In genomic region chr3:10291139-10291500, GRCh38 we compare ENCODE assay signal across 16 cellular contexts. TPM values are rescaled to one million over a fixed set of nuclear protein-coding genes. Genes with fewer than 3 reads are reported as not detected.
DNase-seq lines count a peak whose midpoint lies in the region; ATAC-seq and TF ChIP-seq lines count a peak whose summit lies in the region.
"Had no signal": no experiment of that assay in that cellular context is flagged by ENCODE, and none has a peak within 500 bp of the region (broad histone marks: within the 10 kb centered on the region; RNA-seq: fewer than 3 reads in every experiment).

No MANE protein-coding gene starts in this region.

- peak overlapping the region in 10 of 11 experiments; percentile 14 to 94 (median 88); a peak in 17 of 22 replicates for H3K27ac ChIP-seq in BLaER1 treated with 17β-estradiol and CSF1 and Interleukin-3, amounts not matched to agents 10 nM and 100 nM

- no peaks in the 10 kb centered on the region for H3K27me3 ChIP-seq in BLaER1 treated with 17β-estradiol and CSF1 and Interleukin-3, amounts not matched to agents 10 nM and 100 nM

- no peak overlapping the region for H3K4me3 Mint-ChIP-seq in T-helper 1 cell treated with Interleukin-12 subunit alpha and Interleukin-12 subunit beta and Interleukin-4 antibody, amounts not matched to agents 30 μg/mL and 1 μg/mL, for 36 hours
- H3K4me3 Mint-ChIP-seq in activated T-helper 17 cell treated with anti-CD3 and anti-CD28 coated beads, Interleukin-2, amount 50 U/mL, for 72 hours = no peak overlapping the region
- H3K4me3 Mint-ChIP-seq in progenitor cell of endocrine pancreas (ENCODE audit: low read depth) = no peak overlapping the region

- H3K36me3 Mint-ChIP-seq in T-helper 1 cell treated with Interleukin-12 subunit alpha and Interleukin-12 subunit beta and Interleukin-4 antibody, amounts not matched to agents 30 μg/mL and 1 μg/mL, for 36 hours (ENCODE audit: low read depth) = peaks cover 42% of the 10 kb centered on the region
- H3K36me3 Mint-ChIP-seq in activated T-helper 17 cell treated with anti-CD3 and anti-CD28 coated beads, Interleukin-2, amount 50 U/mL, for 72 hours (ENCODE audit: low read depth) = peaks cover 88% of the 10 kb centered on the region
- peaks cover 14% of the 10 kb centered on the region for H3K36me3 Mint-ChIP-seq in progenitor cell of endocrine pancreas (ENCODE audit: insufficient read depth)

- no peak for TF ChIP-seq CTCF in progenitor cell of endocrine pancreas (IDR thresholded peaks at IDR 0.05; ENCODE audit: unreplicated experiment)

- DNase-seq in T-helper 1 cell (no peak), progenitor cell of endocrine pancreas (ENCODE audit: low spot score, unreplicated experiment) (no peak), NCI-H510A (lab: John Stamatoyannopoulos, UW) (no peak), HPDE6-E6E7 (ENCODE audit: extremely low spot score) (no peak)
- DNase-seq: DMS79, GOT3, NCI-H1092 treated with DMSO at 0.1 percent for 48 hours, NCI-H146, NCI-H2029 treated with DMSO at 0.1 percent for 48 hours, NCI-H510A treated with DMSO at 0.1 percent for 48 hours, NCI-H774, SHP77 treated with DMSO at 0.1 percent for 48 hours had no signal

- H3K27me3 Mint-ChIP-seq in T-helper 1 cell treated with Interleukin-12 subunit alpha and Interleukin-12 subunit beta and Interleukin-4 antibody, amounts not matched to agents 30 μg/mL and 1 μg/mL, for 36 hours (ENCODE audit: low read depth) = no peaks in the 10 kb centered on the region
- H3K27me3 Mint-ChIP-seq in activated T-helper 17 cell treated with anti-CD3 and anti-CD28 coated beads, Interleukin-2, amount 50 U/mL, for 72 hours = no peaks in the 10 kb centered on the region
- no peaks in the 10 kb centered on the region for H3K27me3 Mint-ChIP-seq in progenitor cell of endocrine pancreas

- peaks cover 62 to 94% (median 88%) of the 10 kb centered on the region in 10 experiments for H3K4me1 ChIP-seq in BLaER1 treated with 17β-estradiol and CSF1 and Interleukin-3, amounts not matched to agents 10 nM and 100 nM

- ATAC-seq in activated T-helper 17 cell treated with anti-CD3 and anti-CD28 coated beads, Interleukin-2, amount 50 U/mL, for 72 hours (replicated peaks) = no peak
- ATAC-seq: HCT116 had no signal

- peak overlapping the region in 3 of 10 experiments; percentile 13 to 65 (median 55); a peak in 3 of 20 replicates for H3K4me3 ChIP-seq in BLaER1 treated with 17β-estradiol and CSF1 and Interleukin-3, amounts not matched to agents 10 nM and 100 nM

- peaks cover 0 to 11% (median 0%) of the 10 kb centered on the region in 11 experiments; a peak in 3 of 22 replicates for H4K20me1 ChIP-seq in BLaER1 treated with 17β-estradiol and CSF1 and Interleukin-3, amounts not matched to agents 10 nM and 100 nM

- H3K9me3 Mint-ChIP-seq in T-helper 1 cell treated with Interleukin-12 subunit alpha and Interleukin-12 subunit beta and Interleukin-4 antibody, amounts not matched to agents 30 μg/mL and 1 μg/mL, for 36 hours = no peaks in the 10 kb centered on the region
- H3K9me3 Mint-ChIP-seq in activated T-helper 17 cell treated with anti-CD3 and anti-CD28 coated beads, Interleukin-2, amount 50 U/mL, for 72 hours = no peaks in the 10 kb centered on the region
- no peaks in the 10 kb centered on the region for H3K9me3 Mint-ChIP-seq in progenitor cell of endocrine pancreas (ENCODE audit: low read depth)

- peak overlapping the region; percentile 59 for H3K27ac Mint-ChIP-seq in T-helper 1 cell treated with Interleukin-12 subunit alpha and Interleukin-12 subunit beta and Interleukin-4 antibody, amounts not matched to agents 30 μg/mL and 1 μg/mL, for 36 hours
- H3K27ac Mint-ChIP-seq in activated T-helper 17 cell treated with anti-CD3 and anti-CD28 coated beads, Interleukin-2, amount 50 U/mL, for 72 hours = peak overlapping the region; percentile 73
- peak overlapping the region; percentile 92 for H3K27ac Mint-ChIP-seq in progenitor cell of endocrine pancreas

- H3K4me2 ChIP-seq in BLaER1 treated with 17β-estradiol and CSF1 and Interleukin-3, amounts not matched to agents 10 nM and 100 nM = peak overlapping the region; percentile 82 to 98 (median 91)

- H3K36me3 ChIP-seq in BLaER1 treated with 17β-estradiol and CSF1 and Interleukin-3, amounts not matched to agents 10 nM and 100 nM = peaks cover 44 to 75% (median 63%) of the 10 kb centered on the region in 11 experiments

- peaks cover 13% of the 10 kb centered on the region for H3K4me1 Mint-ChIP-seq in T-helper 1 cell treated with Interleukin-12 subunit alpha and Interleukin-12 subunit beta and Interleukin-4 antibody, amounts not matched to agents 30 μg/mL and 1 μg/mL, for 36 hours (ENCODE audit: low read depth)
- H3K4me1 Mint-ChIP-seq in activated T-helper 17 cell treated with anti-CD3 and anti-CD28 coated beads, Interleukin-2, amount 50 U/mL, for 72 hours = peaks cover 4% of the 10 kb centered on the region
- H3K4me1 Mint-ChIP-seq in progenitor cell of endocrine pancreas (ENCODE audit: low read depth) = peaks cover 29% of the 10 kb centered on the region

- H3K9ac ChIP-seq in BLaER1 treated with 17β-estradiol and CSF1 and Interleukin-3, amounts not matched to agents 10 nM and 100 nM = peak overlapping the region in 9 of 11 experiments; percentile 25 to 84 (median 77); a peak in 13 of 22 replicates

- H3K9me3 ChIP-seq in BLaER1 treated with 17β-estradiol and CSF1 and Interleukin-3, amounts not matched to agents 10 nM and 100 nM (replicated peaks in 1 of 11) = peaks cover 0 to 6% (median 0%) of the 10 kb centered on the region in 11 experiments; a peak in 1 of 22 replicates

RNA-seq across cellular contexts. Expression of gene GHRL, which starts 1.6 kb away (rescaled TPM):
- under 1 TPM; 0.34 to 0.58 TPM for total RNA-seq in activated T-helper 17 cell treated with anti-CD3 and anti-CD28 coated beads, Interleukin-2, amount 50 U/mL, for 72 hours
- 31.8 and 45.8 TPM in 2 replicates for total RNA-seq in progenitor cell of endocrine pancreas

RNA-seq across cellular contexts. Expression of gene SEC13, which starts 29.8 kb away (rescaled TPM):
- total RNA-seq in activated T-helper 17 cell treated with anti-CD3 and anti-CD28 coated beads, Interleukin-2, amount 50 U/mL, for 72 hours = 100 to 1,000 TPM in 1 of 2 donors, 10 to 100 TPM in 1; 69.5 to 104 TPM
- 101 and 105 TPM in 2 replicates for total RNA-seq in progenitor cell of endocrine pancreas

RNA-seq across cellular contexts. Expression of gene TATDN2, which starts 42.9 kb away (rescaled TPM):
- total RNA-seq in activated T-helper 17 cell treated with anti-CD3 and anti-CD28 coated beads, Interleukin-2, amount 50 U/mL, for 72 hours = 10 to 100 TPM; 56.7 to 71.7 TPM
- 34.5 and 35.5 TPM in 2 replicates for total RNA-seq in progenitor cell of endocrine pancreas

Comparison
In these comparisons a context has a peak if more than half of its experiments do, and no peak if none do; other contexts are left out.
1. RNA of gene GHRL, which starts 1.6 kb away (total RNA-seq): 31.8 to 45.8 TPM in progenitor cell of endocrine pancreas; 0.34 to 0.58 TPM in activated T-helper 17 cell treated with anti-CD3 and anti-CD28 coated beads, Interleukin-2, amount 50 U/mL, for 72 hours; every median in the first group is over 10 times any median in the second.
2. Peak in every context shown above with its lines, with median percentiles within 50 percentile points of each other: H3K27ac Mint-ChIP-seq.